In the genomic region with DNA sequence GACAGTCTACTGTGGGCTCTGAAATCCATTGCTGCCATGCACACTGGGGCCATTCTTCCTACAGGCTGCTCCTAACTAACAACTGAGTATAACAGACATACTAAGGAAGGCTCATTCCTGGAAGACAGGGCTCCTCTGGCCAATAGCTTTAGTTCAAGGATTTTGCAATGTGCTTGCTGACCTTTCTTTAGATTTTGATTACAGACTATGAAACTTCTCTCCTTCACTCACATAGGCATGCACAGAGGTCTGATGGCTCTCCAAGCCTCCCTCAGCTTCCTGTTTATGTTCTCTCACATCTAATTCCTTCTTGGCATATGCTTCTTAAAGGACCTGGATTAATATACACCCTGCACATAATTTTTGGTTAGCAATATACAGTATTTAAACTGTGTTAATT, we compare ENCODE assay signal across 22 cellular contexts.
"Had no signal": no experiment of that assay in that cellular context is flagged by ENCODE, and none has a peak within 500 bp of the region (broad histone marks: within the 10 kb centered on the region; RNA-seq: fewer than 3 reads in every experiment).

No MANE protein-coding gene starts in this region.

- ATAC-seq: activated T-cell treated with anti-CD3 and anti-CD28 coated beads, Interleukin-2, amount 50 U/mL, for 4 hours; gastroesophageal sphincter; left cardiac atrium; natural killer cell treated with Interleukin-12 subunit alpha and Interleukin-12 subunit beta and Interleukin-15 and Interleukin-18, amount 100 ng/mL, for 72 hours; psoas muscle had no signal

- H3K36me3 ChIP-seq: cardiac muscle cell, gastroesophageal sphincter, ovary, right atrium auricular region, thyroid gland had no signal

- DNase-seq: activated CD4-positive, alpha-beta T cell treated with anti-CD3 and anti-CD28 coated beads for 4 hours; activated CD4-positive, alpha-beta T cell treated with anti-CD3 and anti-CD28 coated beads, Interleukin-2, amount 50 U/mL, for 48 hours; activated CD4-positive, CD25-positive, alpha-beta regulatory T cell; activated CD8-positive, alpha-beta memory T cell treated with anti-CD3 and anti-CD28 coated beads, Interleukin-2, amount 50 U/mL, for 48 hours; activated naive CD4-positive, alpha-beta T cell treated with Interleukin-2 at 50 U/mL for 16 hours; activated naive CD8-positive, alpha-beta T cell treated with anti-CD3 and anti-CD28 coated beads, Interleukin-2, amount 10 ng/mL, durations not matched to agents 7 days and 5 days; activated T-cell treated with anti-CD3 and anti-CD28 coated beads, Interleukin-2, amount 50 U/mL, for 4 hours; effector CD4-positive, alpha-beta T cell; head of caudate nucleus; hypothalamus; left cardiac atrium; ovary; psoas muscle; stimulated activated CD4-positive, alpha-beta T cell treated with anti-CD3 and anti-CD28 coated beads, Interleukin-12 subunit alpha, Interleukin-12 subunit beta, amount 100 ng/mL, for 4 hours; stimulated activated CD4-positive, alpha-beta T cell treated with anti-CD3 and anti-CD28 coated beads, Interleukin-4, amount 100 ng/mL, for 4 hours; substantia nigra; T1000; thyroid gland had no signal

- H3K9me3 ChIP-seq: gastroesophageal sphincter, ovary, psoas muscle, right atrium auricular region, thyroid gland had no signal

- H3K27me3 ChIP-seq: cardiac muscle cell, gastroesophageal sphincter, ovary, right atrium auricular region, thyroid gland had no signal

- H3K27ac ChIP-seq: cardiac muscle cell, gastroesophageal sphincter, ovary, psoas muscle, right atrium auricular region, thyroid gland had no signal

- H3K4me3 ChIP-seq: cardiac muscle cell, gastroesophageal sphincter, ovary, psoas muscle, right atrium auricular region, thyroid gland had no signal

- H3K4me1 ChIP-seq: psoas muscle, thyroid gland had no signal
